Comparison of ENCODE assay signal across 1 cellular context in the genomic region with DNA sequence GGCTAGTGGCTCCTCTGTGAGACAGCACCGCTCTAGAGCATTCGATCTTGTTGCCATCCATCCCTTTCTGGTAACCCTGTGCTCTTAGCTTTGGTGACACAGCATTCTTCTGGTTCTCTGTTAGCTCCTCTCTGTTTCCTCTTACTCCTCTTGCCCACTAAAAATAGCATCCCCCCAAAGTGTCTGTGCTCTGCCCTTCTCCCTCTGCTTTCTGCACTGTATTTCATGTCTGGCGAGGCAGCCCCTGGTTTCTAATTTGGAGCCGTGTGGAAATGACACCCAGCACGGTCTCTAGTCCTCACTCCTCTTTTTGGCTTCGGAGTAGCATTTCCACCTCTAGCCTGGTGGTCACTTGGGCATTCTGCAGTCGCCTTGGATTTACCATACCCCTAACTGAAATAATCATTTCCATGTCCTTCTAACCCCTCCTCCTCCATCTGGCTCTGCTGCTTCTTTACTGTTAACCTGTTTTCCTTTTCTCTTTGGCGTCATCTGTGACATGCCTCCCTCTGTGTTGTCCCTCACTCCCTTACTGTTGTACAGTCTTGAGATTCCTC.
TF ChIP-seq lines count a peak whose summit lies in the region.

No MANE protein-coding gene starts in this region.

TF ChIP-seq in K562, 482 proteins besides CTCF, POLR2A, EP300 and RAD21 (continued from another document):
- TF ChIP-seq, protein P1, sequence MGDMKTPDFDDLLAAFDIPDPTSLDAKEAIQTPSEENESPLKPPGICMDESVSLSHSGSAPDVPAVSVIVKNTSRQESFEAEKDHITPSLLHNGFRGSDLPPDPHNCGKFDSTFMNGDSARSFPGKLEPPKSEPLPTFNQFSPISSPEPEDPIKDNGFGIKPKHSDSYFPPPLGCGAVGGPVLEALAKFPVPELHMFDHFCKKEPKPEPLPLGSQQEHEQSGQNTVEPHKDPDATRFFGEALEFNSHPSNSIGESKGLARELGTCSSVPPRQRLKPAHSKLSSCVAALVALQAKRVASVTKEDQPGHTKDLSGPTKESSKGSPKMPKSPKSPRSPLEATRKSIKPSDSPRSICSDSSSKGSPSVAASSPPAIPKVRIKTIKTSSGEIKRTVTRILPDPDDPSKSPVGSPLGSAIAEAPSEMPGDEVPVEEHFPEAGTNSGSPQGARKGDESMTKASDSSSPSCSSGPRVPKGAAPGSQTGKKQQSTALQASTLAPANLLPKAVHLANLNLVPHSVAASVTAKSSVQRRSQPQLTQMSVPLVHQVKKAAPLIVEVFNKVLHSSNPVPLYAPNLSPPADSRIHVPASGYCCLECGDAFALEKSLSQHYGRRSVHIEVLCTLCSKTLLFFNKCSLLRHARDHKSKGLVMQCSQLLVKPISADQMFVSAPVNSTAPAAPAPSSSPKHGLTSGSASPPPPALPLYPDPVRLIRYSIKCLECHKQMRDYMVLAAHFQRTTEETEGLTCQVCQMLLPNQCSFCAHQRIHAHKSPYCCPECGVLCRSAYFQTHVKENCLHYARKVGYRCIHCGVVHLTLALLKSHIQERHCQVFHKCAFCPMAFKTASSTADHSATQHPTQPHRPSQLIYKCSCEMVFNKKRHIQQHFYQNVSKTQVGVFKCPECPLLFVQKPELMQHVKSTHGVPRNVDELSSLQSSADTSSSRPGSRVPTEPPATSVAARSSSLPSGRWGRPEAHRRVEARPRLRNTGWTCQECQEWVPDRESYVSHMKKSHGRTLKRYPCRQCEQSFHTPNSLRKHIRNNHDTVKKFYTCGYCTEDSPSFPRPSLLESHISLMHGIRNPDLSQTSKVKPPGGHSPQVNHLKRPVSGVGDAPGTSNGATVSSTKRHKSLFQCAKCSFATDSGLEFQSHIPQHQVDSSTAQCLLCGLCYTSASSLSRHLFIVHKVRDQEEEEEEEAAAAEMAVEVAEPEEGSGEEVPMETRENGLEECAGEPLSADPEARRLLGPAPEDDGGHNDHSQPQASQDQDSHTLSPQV (IDR thresholded peaks at IDR 0.05) = no peak
- TF ChIP-seq, protein P2, sequence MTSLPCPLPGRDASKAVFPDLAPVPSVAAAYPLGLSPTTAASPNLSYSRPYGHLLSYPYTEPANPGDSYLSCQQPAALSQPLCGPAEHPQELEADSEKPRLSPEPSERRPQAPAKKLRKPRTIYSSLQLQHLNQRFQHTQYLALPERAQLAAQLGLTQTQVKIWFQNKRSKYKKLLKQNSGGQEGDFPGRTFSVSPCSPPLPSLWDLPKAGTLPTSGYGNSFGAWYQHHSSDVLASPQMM (CRISPR knock-in tag; IDR thresholded peaks at IDR 0.05) = no peak
TF ChIP-seq in K562: peak in this region for 0.
